9 cellular contexts compared by ENCODE assay signal in genomic region chr10:103765981-103766380, GRCh38.
A peak's percentile ranks its signal among the peaks of the same experiment; 100 is the strongest.
DNase-seq lines count a peak whose midpoint lies in the region; ATAC-seq and TF ChIP-seq lines count a peak whose summit lies in the region.
"Had no signal": no experiment of that assay in that cellular context is flagged by ENCODE, and none has a peak within 500 bp of the region (broad histone marks: within the 10 kb centered on the region; RNA-seq: fewer than 3 reads in every experiment).

No MANE protein-coding gene starts in this region.

- H3K27ac ChIP-seq in suprapubic skin = no peak overlapping the region
- H3K27ac ChIP-seq: adrenal gland had no signal

- no peaks in the 10 kb centered on the region for H3K27me3 Mint-ChIP-seq in activated naive CD8-positive, alpha-beta T cell treated with anti-CD3 and anti-CD28 coated beads, Interleukin-2, amount 50 U/mL, for 24 hours

- peak; percentile 48 for DNase-seq in ELR (ENCODE audit: low read depth)
- DNase-seq in activated CD4-positive, CD25-positive, alpha-beta regulatory T cell (lab: John Stamatoyannopoulos, UW) = peak; percentile 42 to 84 (median 70)
- DNase-seq in activated naive CD8-positive, alpha-beta T cell treated with anti-CD3 and anti-CD28 coated beads, Interleukin-2, amount 50 U/mL, for 24 hours = peak; percentile 69
- peak; percentile 63 to 64 for DNase-seq in stimulated activated CD4-positive, alpha-beta T cell treated with anti-CD3 and anti-CD28 coated beads, Interleukin-1b, Interleukin-23, amount 100 ng/mL, for 4 hours (ENCODE audit: low read depth in 2 of 2)
- no peak for DNase-seq in suprapubic skin (ENCODE audit: low spot score in 2 of 2)
- no peak for DNase-seq in MG63

- H3K36me3 ChIP-seq in suprapubic skin (no peaks in the 10 kb centered on the region), MG63 (no peaks in the 10 kb centered on the region)
- H3K36me3 ChIP-seq: adrenal gland had no signal

- no peak for TF ChIP-seq EP300 in suprapubic skin (IDR thresholded peaks at IDR 0.05)

- no peaks in the 10 kb centered on the region for H3K9me3 Mint-ChIP-seq in activated naive CD8-positive, alpha-beta T cell treated with anti-CD3 and anti-CD28 coated beads, Interleukin-2, amount 50 U/mL, for 24 hours

- H3K9me3 ChIP-seq in suprapubic skin (no peaks in the 10 kb centered on the region), MG63 (no peaks in the 10 kb centered on the region)
- H3K9me3 ChIP-seq: adrenal gland had no signal

- peak; percentile 70 for ATAC-seq in activated naive CD8-positive, alpha-beta T cell treated with anti-CD3 and anti-CD28 coated beads, Interleukin-2, amount 50 U/mL, for 24 hours
- ATAC-seq in HG03354 (IDR thresholded peaks at IDR 0.05; ENCODE audit: poor library complexity, severe bottlenecking, unreplicated experiment) (no peak), HG02642 (IDR thresholded peaks at IDR 0.05; ENCODE audit: poor library complexity, unreplicated experiment) (no peak)

- H3K27ac Mint-ChIP-seq in activated naive CD8-positive, alpha-beta T cell treated with anti-CD3 and anti-CD28 coated beads, Interleukin-2, amount 50 U/mL, for 24 hours = no peak overlapping the region

- H3K4me3 Mint-ChIP-seq in activated naive CD8-positive, alpha-beta T cell treated with anti-CD3 and anti-CD28 coated beads, Interleukin-2, amount 50 U/mL, for 24 hours = no peak overlapping the region

- no peak for TF ChIP-seq CTCF in suprapubic skin (IDR thresholded peaks at IDR 0.05)

- 49% methylated on average over 8 of the region's 8 CpGs for WGBS in suprapubic skin

- H3K4me1 ChIP-seq in suprapubic skin = peaks cover 39% of the 10 kb centered on the region

- H3K27me3 ChIP-seq in suprapubic skin (no peaks in the 10 kb centered on the region), MG63 (no peaks in the 10 kb centered on the region)
- H3K27me3 ChIP-seq: adrenal gland had no signal

- no peak for TF ChIP-seq POLR2A in suprapubic skin (IDR thresholded peaks at IDR 0.05)

- peaks cover 47% of the 10 kb centered on the region for H3K4me1 Mint-ChIP-seq in activated naive CD8-positive, alpha-beta T cell treated with anti-CD3 and anti-CD28 coated beads, Interleukin-2, amount 50 U/mL, for 24 hours

- H3K36me3 Mint-ChIP-seq in activated naive CD8-positive, alpha-beta T cell treated with anti-CD3 and anti-CD28 coated beads, Interleukin-2, amount 50 U/mL, for 24 hours (ENCODE audit: low read depth) = no peaks in the 10 kb centered on the region

- H3K4me3 ChIP-seq in suprapubic skin (no peak overlapping the region), MG63 (no peak overlapping the region)
- H3K4me3 ChIP-seq: adrenal gland had no signal

Comparison
In these comparisons a context has a peak if more than half of its experiments do, and no peak if none do; other contexts are left out.
1. DNase-seq: peak in ELR (single experiment), activated CD4-positive, CD25-positive, alpha-beta regulatory T cell (4 of 4), activated naive CD8-positive, alpha-beta T cell treated with anti-CD3 and anti-CD28 coated beads, Interleukin-2, amount 50 U/mL, for 24 hours (single experiment) and stimulated activated CD4-positive, alpha-beta T cell treated with anti-CD3 and anti-CD28 coated beads, Interleukin-1b, Interleukin-23, amount 100 ng/mL, for 4 hours (2 of 2); none in suprapubic skin (0 of 2) and MG63 (single experiment).